9 cellular contexts compared by ENCODE assay signal in genomic region chr20:3046677-3047462, GRCh38. TPM values are rescaled to one million over a fixed set of nuclear protein-coding genes. Genes with fewer than 3 reads are reported as not detected.
A peak's percentile ranks its signal among the peaks of the same experiment; 100 is the strongest.
DNase-seq lines count a peak whose midpoint lies in the region; ATAC-seq and TF ChIP-seq lines count a peak whose summit lies in the region.
"Had no signal": no experiment of that assay in that cellular context is flagged by ENCODE, and none has a peak within 500 bp of the region (broad histone marks: within the 10 kb centered on the region; RNA-seq: fewer than 3 reads in every experiment).

No MANE protein-coding gene starts in this region.

- no peaks in the 10 kb centered on the region for H3K9me3 Mint-ChIP-seq in progenitor cell of endocrine pancreas (ENCODE audit: low read depth)

- ATAC-seq in HG02798 (IDR thresholded peaks at IDR 0.05; ENCODE audit: poor library complexity, unreplicated experiment) (no peak), HG02610 (IDR thresholded peaks at IDR 0.05; ENCODE audit: unreplicated experiment) (no peak)

- H3K4me3 Mint-ChIP-seq in progenitor cell of endocrine pancreas (ENCODE audit: low read depth) = peak overlapping the region; percentile 89

- DNase-seq in GM12864 (ENCODE audit: low read depth) (no peak), M059J (ENCODE audit: low read depth) (peak; percentile 20), fibroblast of the aortic adventitia (ENCODE audit: low read depth) (peak; percentile 11), progenitor cell of endocrine pancreas (ENCODE audit: low spot score, unreplicated experiment) (peak; percentile 22), NOMO-1 treated with DMSO at 0.1 percent for 48 hours (lab: John Stamatoyannopoulos, UW; ENCODE audit: unreplicated experiment) (no peak)

- no peaks in the 10 kb centered on the region for H3K27me3 Mint-ChIP-seq in progenitor cell of endocrine pancreas

- peak overlapping the region; percentile 96 for H3K27ac ChIP-seq in VCaP

- H3K4me1 Mint-ChIP-seq in progenitor cell of endocrine pancreas (ENCODE audit: low read depth) = peaks cover 23% of the 10 kb centered on the region

- H3K4me3 ChIP-seq in GM12864 (ENCODE audit: low read depth, low read length) = peak overlapping the region; percentile 68
- peak overlapping the region; percentile 90 for H3K4me3 ChIP-seq in fibroblast of the aortic adventitia (ENCODE audit: low read depth, low read length)

- H3K27ac Mint-ChIP-seq in progenitor cell of endocrine pancreas = peak overlapping the region; percentile 91

- TF ChIP-seq CTCF in GM12864 (IDR thresholded peaks at IDR 0.05; ENCODE audit: low read depth, low read length, missing control alignments) (no peak), VCaP (conservative IDR thresholded peaks at IDR 0.05) (no peak), fibroblast of the aortic adventitia (IDR thresholded peaks at IDR 0.05; ENCODE audit: insufficient read depth, low read length) (no peak), progenitor cell of endocrine pancreas (IDR thresholded peaks at IDR 0.05; ENCODE audit: unreplicated experiment) (no peak)

- H3K36me3 Mint-ChIP-seq in progenitor cell of endocrine pancreas (ENCODE audit: insufficient read depth) = peaks cover 14% of the 10 kb centered on the region

RNA-seq across cellular contexts. Expression of gene MRPS26, which starts 1.0 kb away (rescaled TPM):
- 82.8 and 98.3 TPM in 2 replicates for total RNA-seq in M059J (2014; rRNA removed; shearing (Covaris generic))
- total RNA-seq in fibroblast of the aortic adventitia (ENCODE audit: low replicate concordance) = 19.1 and 52.3 TPM in 2 replicates
- total RNA-seq in progenitor cell of endocrine pancreas = 74.3 and 75.1 TPM in 2 replicates

RNA-seq across cellular contexts. Expression of gene GNRH2, which starts 3.4 kb away (rescaled TPM):
- total RNA-seq in M059J (2014; rRNA removed; shearing (Covaris generic)) = not detected in 2 replicates
- total RNA-seq in fibroblast of the aortic adventitia (ENCODE audit: low replicate concordance) (not detected in 2 replicates), progenitor cell of endocrine pancreas (2.7 TPM in 2 replicates)

RNA-seq across cellular contexts. Expression of gene OXT, which starts 24.6 kb away (rescaled TPM):
- total RNA-seq in M059J (2014; rRNA removed; shearing (Covaris generic)) = not detected in 2 replicates
- total RNA-seq in fibroblast of the aortic adventitia (ENCODE audit: low replicate concordance) (not detected in 2 replicates), progenitor cell of endocrine pancreas (not detected in 2 replicates)
- total RNA-seq: T-helper 2 cell treated with Interferon-gamma antibody and Interleukin-4, amounts not matched to agents 100 ng/mL and 5 ng/mL, for 36 hours had no signal

RNA-seq across cellular contexts. Expression of gene AVP, which starts 37.7 kb away (rescaled TPM):
- not detected in 2 replicates for total RNA-seq in M059J (2014; rRNA removed; shearing (Covaris generic))
- total RNA-seq in fibroblast of the aortic adventitia (ENCODE audit: low replicate concordance) = not detected in 2 replicates
- total RNA-seq in progenitor cell of endocrine pancreas = not detected in 2 replicates
- total RNA-seq: T-helper 2 cell treated with Interferon-gamma antibody and Interleukin-4, amounts not matched to agents 100 ng/mL and 5 ng/mL, for 36 hours had no signal

Comparison
In these comparisons a context has a peak if more than half of its experiments do, and no peak if none do; other contexts are left out.
1. DNase-seq: peak in M059J (single experiment), fibroblast of the aortic adventitia (single experiment) and progenitor cell of endocrine pancreas (single experiment); none in GM12864 (single experiment) and NOMO-1 treated with DMSO at 0.1 percent for 48 hours (single experiment).